Comparison of ENCODE assay signal across 8 cellular contexts in the genomic region with DNA sequence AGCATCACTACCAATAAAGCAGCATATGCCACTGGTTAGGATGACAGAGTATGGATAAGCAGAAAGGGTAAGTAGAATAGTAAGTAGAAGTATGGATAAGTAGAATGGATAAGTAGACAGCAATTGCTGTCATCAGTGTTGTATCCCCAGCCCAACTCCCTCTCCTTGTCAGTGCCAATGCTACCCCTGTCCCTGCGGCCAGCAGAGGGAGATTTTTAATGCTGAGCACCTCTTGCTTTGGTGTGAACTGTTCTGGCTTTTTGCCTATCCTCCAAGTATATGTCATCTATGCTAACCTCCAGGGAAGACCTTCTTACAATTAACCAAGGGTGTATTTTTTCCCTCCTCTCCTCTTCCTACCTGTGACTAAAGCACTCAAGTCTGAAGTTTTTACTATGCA.
DNase-seq lines count a peak whose midpoint lies in the region; ATAC-seq and TF ChIP-seq lines count a peak whose summit lies in the region.

No MANE protein-coding gene starts in this region.

- H3K27me3 ChIP-seq in fibroblast of lung (ENCODE audit: control insufficient read depth, insufficient read depth, low read length), result no peaks in the 10 kb centered on the region

- no peaks in the 10 kb centered on the region for H4K20me1 ChIP-seq in fibroblast of lung (ENCODE audit: control insufficient read depth, extremely low read depth, insufficient read depth, low read length)

- H3K27ac ChIP-seq in fibroblast of lung (ENCODE audit: insufficient read depth, low read length), result no peak overlapping the region

- H3K36me3 ChIP-seq in fibroblast of lung (ENCODE audit: control insufficient read depth, insufficient read depth, low read length), result no peaks in the 10 kb centered on the region

- no peak overlapping the region for H2AFZ ChIP-seq in fibroblast of lung (ENCODE audit: low read length)

- H3K4me2 ChIP-seq in fibroblast of lung (ENCODE audit: extremely low read depth, insufficient read depth, low read length), result no peak overlapping the region

- H3K4me1 ChIP-seq in fibroblast of lung (ENCODE audit: control insufficient read depth, extremely low read depth, insufficient read depth, low read length), result no peaks in the 10 kb centered on the region

- H3K9me3 ChIP-seq in fibroblast of lung (ENCODE audit: control insufficient read depth, insufficient read depth, low read depth, low read length), result no peaks in the 10 kb centered on the region

- intact Hi-C loops in Right ventricle myocardium superior (cut with DNase I) (no loop called here), cardiac septum (cut with DNase I) (loop anchor here (2.0 to 5.0 kb wide), 2 partner anchors 137 to 334 kb away; a partner anchor contains a TSS)

- H3K79me2 ChIP-seq in fibroblast of lung (ENCODE audit: control insufficient read depth, insufficient read depth, low read length), result no peaks in the 10 kb centered on the region

- H3K4me3 ChIP-seq in fibroblast of lung (replicated peaks in 1 of 4; ENCODE audit: control extremely low read depth in 1 of 4, insufficient read depth in 1 of 4, low read depth in 3 of 4, low read length in 4 of 4), result no peak overlapping the region

- ATAC-seq in Right ventricle myocardium superior (ENCODE audit: poor library complexity) (peak; percentile 81), HG03469 (IDR thresholded peaks at IDR 0.05; ENCODE audit: unreplicated experiment) (no peak)

- TF ChIP-seq CTCF in fibroblast of lung (conservative IDR thresholded peaks at IDR 0.05 in 1 of 2, IDR thresholded peaks at IDR 0.05 in 1 of 2; ENCODE audit: low read depth in 1 of 2, low read length in 2 of 2), result peak; percentile 15 to 44

- H3K9ac ChIP-seq in fibroblast of lung (ENCODE audit: insufficient read depth, low read length), result no peak overlapping the region

- DNase-seq in Right ventricle myocardium superior (no peak), cardiac septum (ENCODE audit: low spot score) (no peak), NCI-H446 treated with DMSO at 0.1 percent for 48 hours (lab: John Stamatoyannopoulos, UW) (peak; percentile 50), fibroblast of lung (ENCODE audit: low read depth in 2 of 2) (peak in 1 of 2 donors; percentile 15), AG08396 (ENCODE audit: low spot score) (no peak), putamen (ENCODE audit: low spot score) (no peak)
- no peak for DNase-seq in stimulated activated CD4-positive, alpha-beta T cell treated with anti-CD3 and anti-CD28 coated beads, Interleukin-4, amount 100 ng/mL, for 1 hour
